20 cellular contexts compared by ENCODE assay signal in the genomic region with DNA sequence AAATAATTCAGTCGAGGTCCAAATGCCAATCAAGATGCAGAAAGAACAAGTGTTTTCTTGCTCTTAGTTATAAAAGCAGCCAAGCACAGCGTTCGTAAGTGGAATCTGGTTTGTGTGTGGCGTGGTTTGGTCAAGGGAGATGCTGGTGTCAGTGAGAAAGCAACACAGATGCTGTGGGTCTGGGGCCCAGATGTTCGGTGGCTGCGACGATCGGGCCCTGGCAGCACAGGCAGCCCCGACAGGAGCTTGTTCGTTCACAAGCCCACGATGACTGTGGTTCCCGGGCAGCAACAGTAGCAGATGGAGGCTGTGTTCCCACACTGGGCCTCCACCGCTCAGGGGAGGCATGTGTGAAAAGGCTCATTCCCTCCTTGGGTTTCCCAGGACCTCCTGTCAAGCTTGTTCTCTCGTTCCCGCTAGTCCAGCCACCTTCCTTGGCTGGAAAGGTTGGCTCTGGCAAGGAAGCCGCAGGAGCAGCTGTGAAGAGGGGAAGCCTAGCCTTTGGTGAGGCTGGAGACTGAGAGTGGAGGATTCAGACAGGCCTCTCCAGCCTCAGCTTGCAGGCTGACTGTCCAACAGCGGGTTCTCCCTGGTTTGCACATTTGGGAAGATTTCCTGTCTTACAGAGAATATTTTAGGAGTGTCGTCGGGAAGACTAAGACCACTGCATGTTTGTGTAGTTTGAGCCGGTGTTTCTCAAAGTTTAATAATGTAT.
"Had no signal": no experiment of that assay in that cellular context is flagged by ENCODE, and none has a peak within 500 bp of the region (broad histone marks: within the 10 kb centered on the region; RNA-seq: fewer than 3 reads in every experiment).

No MANE protein-coding gene starts in this region.

- H3K9ac ChIP-seq: neural progenitor cell, parathyroid adenoma had no signal

- H3K4me2 ChIP-seq: neural progenitor cell had no signal

- H3K9me3 ChIP-seq: esophagus squamous epithelium, left lung, lower lobe of right lung, psoas muscle, testis, vagina had no signal

- DNase-seq: activated CD4-positive, alpha-beta T cell treated with anti-CD3 and anti-CD28 coated beads for 36 hours; activated CD4-positive, CD25-positive, alpha-beta regulatory T cell; activated CD8-positive, alpha-beta memory T cell treated with anti-CD3 and anti-CD28 coated beads, Interleukin-2, amount 10 ng/mL, durations not matched to agents 7 days and 5 days; activated CD8-positive, alpha-beta T cell treated with anti-CD3 and anti-CD28 coated beads, Interleukin-2, amount 10 ng/mL, durations not matched to agents 7 days and 5 days; activated T-cell treated with anti-CD3 and anti-CD28 coated beads, Interleukin-2, amount 50 U/mL, for 48 hours; anterior cingulate cortex; effector CD8-positive, alpha-beta T cell; esophagus squamous epithelium; left lung; lower lobe of right lung; mesenchymal stem cell; natural killer cell; occipital lobe; psoas muscle; stimulated activated naive CD4-positive, alpha-beta T cell; testis had no signal

- H3K27ac ChIP-seq: epithelial cell of prostate, left lung, neural progenitor cell, parathyroid adenoma, psoas muscle, testis, vagina had no signal

- H3K4me1 ChIP-seq: left lung, lower lobe of right lung, neural progenitor cell, parathyroid adenoma, testis, vagina had no signal

- H2AFZ ChIP-seq: neural progenitor cell, parathyroid adenoma had no signal

- H3K27me3 ChIP-seq: esophagus squamous epithelium, left lung, neural progenitor cell, testis, vagina had no signal

- H3K4me3 ChIP-seq: esophagus squamous epithelium, left lung, lower lobe of right lung, neural progenitor cell, psoas muscle, testis, vagina had no signal

- H3K36me3 ChIP-seq: esophagus squamous epithelium, left lung, lower lobe of right lung, neural progenitor cell, vagina had no signal

- ATAC-seq: activated CD4-positive, alpha-beta T cell treated with anti-CD3 and anti-CD28 coated beads for 36 hours; activated CD8-positive, alpha-beta memory T cell treated with anti-CD3 and anti-CD28 coated beads, Interleukin-2, amount 10 ng/mL, durations not matched to agents 7 days and 5 days; activated CD8-positive, alpha-beta T cell treated with anti-CD3 and anti-CD28 coated beads, Interleukin-2, amount 10 ng/mL, durations not matched to agents 7 days and 5 days; left lung; natural killer cell had no signal

- H3K79me2 ChIP-seq: parathyroid adenoma had no signal
